1 cellular context compared by ENCODE assay signal in the genomic region with DNA sequence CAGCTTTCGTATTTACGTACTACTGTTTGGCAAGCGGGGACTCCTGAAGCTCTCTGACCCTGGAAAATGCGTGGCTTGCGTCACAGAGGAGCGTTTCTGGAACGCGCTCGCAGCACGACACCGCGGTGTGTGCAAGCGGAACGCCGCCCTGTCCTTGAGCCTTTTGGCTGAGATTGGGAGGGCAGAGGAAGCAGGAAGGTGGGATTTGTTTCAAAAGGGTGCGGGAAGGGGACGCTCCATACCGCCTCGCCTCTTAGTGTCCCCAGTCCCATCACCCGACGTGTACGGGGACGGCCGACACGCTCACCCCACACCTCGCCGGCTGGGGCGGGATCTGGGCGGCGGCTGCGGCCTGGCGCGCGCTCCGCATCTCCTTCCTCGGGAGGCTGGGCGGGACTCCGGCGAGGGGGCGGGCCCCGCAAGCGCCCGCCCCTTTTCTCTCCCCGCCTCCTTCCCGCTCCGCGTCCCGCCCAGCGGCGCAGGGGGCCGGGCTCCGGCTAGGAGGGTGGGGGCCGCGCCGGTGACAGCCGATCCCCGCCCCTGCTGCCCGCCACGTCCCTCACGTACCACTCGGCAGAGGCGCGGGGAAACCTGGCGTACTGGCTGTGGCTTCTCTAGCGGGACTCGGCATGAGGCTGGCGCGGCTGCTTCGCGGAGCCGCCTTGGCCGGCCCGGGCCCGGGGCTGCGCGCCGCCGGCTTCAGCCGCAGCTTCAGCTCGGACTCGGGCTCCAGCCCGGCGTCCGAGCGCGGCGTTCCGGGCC.
TF ChIP-seq lines count a peak whose summit lies in the region.

A gene (plus strand): TSS at position 569 of the 762 bp plus-strand sequence. CDS start 61 bp downstream, at position 630.

TF ChIP-seq in K562, 482 proteins besides CTCF, POLR2A, EP300 and RAD21 (continued from another document and continues in another):
- TF ChIP-seq, protein P1, sequence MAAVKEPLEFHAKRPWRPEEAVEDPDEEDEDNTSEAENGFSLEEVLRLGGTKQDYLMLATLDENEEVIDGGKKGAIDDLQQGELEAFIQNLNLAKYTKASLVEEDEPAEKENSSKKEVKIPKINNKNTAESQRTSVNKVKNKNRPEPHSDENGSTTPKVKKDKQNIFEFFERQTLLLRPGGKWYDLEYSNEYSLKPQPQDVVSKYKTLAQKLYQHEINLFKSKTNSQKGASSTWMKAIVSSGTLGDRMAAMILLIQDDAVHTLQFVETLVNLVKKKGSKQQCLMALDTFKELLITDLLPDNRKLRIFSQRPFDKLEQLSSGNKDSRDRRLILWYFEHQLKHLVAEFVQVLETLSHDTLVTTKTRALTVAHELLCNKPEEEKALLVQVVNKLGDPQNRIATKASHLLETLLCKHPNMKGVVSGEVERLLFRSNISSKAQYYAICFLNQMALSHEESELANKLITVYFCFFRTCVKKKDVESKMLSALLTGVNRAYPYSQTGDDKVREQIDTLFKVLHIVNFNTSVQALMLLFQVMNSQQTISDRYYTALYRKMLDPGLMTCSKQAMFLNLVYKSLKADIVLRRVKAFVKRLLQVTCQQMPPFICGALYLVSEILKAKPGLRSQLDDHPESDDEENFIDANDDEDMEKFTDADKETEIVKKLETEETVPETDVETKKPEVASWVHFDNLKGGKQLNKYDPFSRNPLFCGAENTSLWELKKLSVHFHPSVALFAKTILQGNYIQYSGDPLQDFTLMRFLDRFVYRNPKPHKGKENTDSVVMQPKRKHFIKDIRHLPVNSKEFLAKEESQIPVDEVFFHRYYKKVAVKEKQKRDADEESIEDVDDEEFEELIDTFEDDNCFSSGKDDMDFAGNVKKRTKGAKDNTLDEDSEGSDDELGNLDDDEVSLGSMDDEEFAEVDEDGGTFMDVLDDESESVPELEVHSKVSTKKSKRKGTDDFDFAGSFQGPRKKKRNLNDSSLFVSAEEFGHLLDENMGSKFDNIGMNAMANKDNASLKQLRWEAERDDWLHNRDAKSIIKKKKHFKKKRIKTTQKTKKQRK (IDR thresholded peaks at IDR 0.05; ENCODE audit: borderline replicate concordance, low read depth, low read length), result no peak
- TF ChIP-seq ARID2 (IDR thresholded peaks at IDR 0.05) (no peak), TEAD1 (CRISPR knock-in tag; IDR thresholded peaks at IDR 0.05) (peak; percentile 33 to 62; a peak in 2 of 4 replicates), EP400 (IDR thresholded peaks at IDR 0.05) (peak; percentile 83; the same call in 1 of the 2 replicates), MCM7 (IDR thresholded peaks at IDR 0.05) (no peak), GATA2 (CRISPR knock-in tag; IDR thresholded peaks at IDR 0.05) (no peak), FOXJ2 (tag; IDR thresholded peaks at IDR 0.05) (no peak), POLR2B (IDR thresholded peaks at IDR 0.05; ENCODE audit: low read depth, partially characterized antibody) (peak; percentile 95), NFYB (IDR thresholded peaks at IDR 0.05; ENCODE audit: extremely low read depth, insufficient read length) (no peak), HMG20A (CRISPR knock-in tag; conservative IDR thresholded peaks at IDR 0.05) (no peak), HNRNPL (IDR thresholded peaks at IDR 0.05; ENCODE audit: low read depth, low read length) (no peak), HDAC6 (IDR thresholded peaks at IDR 0.05; ENCODE audit: low read depth, low read length) (no peak), GABPB2 (CRISPR knock-in tag; conservative IDR thresholded peaks at IDR 0.05) (no peak), NONO (IDR thresholded peaks at IDR 0.05; ENCODE audit: low read depth in 2 of 2, low read length in 1 of 2) (peak; percentile 78 to 80), U2AF2 (optimal IDR thresholded peaks at IDR 0.05; ENCODE audit: low read depth, low read length) (no peak), RFX7 (CRISPR knock-in tag; IDR thresholded peaks at IDR 0.05) (no peak), C11orf30 (IDR thresholded peaks at IDR 0.05; ENCODE audit: low read depth) (no peak), ZBTB8A (IDR thresholded peaks at IDR 0.05; ENCODE audit: partially characterized antibody) (no peak), OTX1 (CRISPR knock-in tag; IDR thresholded peaks at IDR 0.05) (peak; percentile 58; the same call in 1 of the 2 replicates), MCM2 (IDR thresholded peaks at IDR 0.05; ENCODE audit: low read depth) (no peak), MECOM (CRISPR knock-in tag; IDR thresholded peaks at IDR 0.05) (no peak), ZFPM2 (CRISPR knock-in tag; IDR thresholded peaks at IDR 0.05) (no peak)
- TF ChIP-seq, protein P2, sequence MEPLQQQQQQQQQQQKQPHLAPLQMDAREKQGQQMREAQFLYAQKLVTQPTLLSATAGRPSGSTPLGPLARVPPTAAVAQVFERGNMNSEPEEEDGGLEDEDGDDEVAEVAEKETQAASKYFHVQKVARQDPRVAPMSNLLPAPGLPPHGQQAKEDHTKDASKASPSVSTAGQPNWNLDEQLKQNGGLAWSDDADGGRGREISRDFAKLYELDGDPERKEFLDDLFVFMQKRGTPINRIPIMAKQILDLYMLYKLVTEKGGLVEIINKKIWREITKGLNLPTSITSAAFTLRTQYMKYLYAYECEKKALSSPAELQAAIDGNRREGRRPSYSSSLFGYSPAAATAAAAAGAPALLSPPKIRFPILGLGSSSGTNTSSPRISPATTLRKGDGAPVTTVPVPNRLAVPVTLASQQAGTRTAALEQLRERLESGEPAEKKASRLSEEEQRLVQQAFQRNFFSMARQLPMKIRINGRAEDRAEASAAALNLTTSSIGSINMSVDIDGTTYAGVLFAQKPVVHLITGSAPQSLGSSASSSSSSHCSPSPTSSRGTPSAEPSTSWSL (CRISPR knock-in tag; IDR thresholded peaks at IDR 0.05; ENCODE audit: borderline replicate concordance), result no peak; the same call in 1 of the 2 replicates
- TF ChIP-seq, protein P3, sequence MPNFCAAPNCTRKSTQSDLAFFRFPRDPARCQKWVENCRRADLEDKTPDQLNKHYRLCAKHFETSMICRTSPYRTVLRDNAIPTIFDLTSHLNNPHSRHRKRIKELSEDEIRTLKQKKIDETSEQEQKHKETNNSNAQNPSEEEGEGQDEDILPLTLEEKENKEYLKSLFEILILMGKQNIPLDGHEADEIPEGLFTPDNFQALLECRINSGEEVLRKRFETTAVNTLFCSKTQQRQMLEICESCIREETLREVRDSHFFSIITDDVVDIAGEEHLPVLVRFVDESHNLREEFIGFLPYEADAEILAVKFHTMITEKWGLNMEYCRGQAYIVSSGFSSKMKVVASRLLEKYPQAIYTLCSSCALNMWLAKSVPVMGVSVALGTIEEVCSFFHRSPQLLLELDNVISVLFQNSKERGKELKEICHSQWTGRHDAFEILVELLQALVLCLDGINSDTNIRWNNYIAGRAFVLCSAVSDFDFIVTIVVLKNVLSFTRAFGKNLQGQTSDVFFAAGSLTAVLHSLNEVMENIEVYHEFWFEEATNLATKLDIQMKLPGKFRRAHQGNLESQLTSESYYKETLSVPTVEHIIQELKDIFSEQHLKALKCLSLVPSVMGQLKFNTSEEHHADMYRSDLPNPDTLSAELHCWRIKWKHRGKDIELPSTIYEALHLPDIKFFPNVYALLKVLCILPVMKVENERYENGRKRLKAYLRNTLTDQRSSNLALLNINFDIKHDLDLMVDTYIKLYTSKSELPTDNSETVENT (CRISPR knock-in tag; IDR thresholded peaks at IDR 0.05), result peak; percentile 30; the same call in 1 of the 2 replicates
- TF ChIP-seq, protein P4, sequence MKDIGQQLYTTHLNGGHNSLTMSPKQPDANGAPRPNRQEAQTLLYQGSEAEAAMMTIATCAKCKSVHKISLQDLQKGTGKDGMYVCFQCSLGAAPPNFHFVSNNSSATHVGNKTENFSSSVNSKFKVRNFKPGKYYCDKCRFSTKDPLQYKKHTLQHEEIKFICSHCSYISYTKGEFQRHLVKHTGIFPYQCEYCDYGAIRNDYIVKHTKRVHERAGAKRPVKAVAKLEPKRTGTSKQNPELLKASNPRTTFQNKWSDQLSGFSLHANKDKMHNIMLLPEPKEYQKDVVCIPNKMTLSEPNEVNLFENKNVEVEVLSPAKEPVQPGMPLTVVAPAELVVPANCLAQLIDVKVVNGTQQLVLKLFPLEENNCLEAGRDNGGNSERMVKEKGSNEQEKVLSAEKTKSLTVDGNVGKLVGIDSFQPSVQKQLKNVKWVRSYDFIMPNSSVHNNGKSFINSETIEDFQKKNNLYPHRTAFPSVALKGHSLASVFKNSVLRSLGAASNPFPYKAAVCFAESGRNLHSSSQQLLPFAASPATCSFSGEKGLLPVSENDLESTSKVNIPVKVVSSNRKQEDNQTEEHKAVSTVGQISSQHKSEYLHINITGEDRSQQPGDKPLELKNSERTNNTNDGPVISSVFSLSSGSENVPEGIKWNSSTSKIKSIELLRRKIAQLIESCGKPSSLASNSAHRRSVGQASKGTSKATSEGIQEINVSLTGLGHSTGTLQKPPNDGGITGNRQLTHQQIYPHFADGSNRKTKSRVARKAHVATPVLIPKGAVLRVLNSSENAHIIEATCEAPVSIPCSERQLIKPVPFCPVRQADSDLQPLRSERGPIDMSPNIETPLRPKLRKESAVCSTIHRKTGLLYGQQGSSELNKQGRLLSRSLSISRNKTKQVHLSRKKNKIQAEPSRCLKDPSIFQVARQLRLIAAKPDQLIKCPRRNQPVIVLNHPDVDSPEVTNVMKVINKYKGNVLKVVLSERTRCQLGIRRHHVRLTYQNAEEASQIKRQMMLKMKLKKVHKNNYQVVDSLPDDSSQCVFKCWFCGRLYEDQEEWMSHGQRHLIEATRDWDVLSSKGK (CRISPR knock-in tag; IDR thresholded peaks at IDR 0.05), result no peak
- TF ChIP-seq, protein P5, sequence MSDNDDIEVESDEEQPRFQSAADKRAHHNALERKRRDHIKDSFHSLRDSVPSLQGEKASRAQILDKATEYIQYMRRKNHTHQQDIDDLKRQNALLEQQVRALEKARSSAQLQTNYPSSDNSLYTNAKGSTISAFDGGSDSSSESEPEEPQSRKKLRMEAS (CRISPR knock-in tag; IDR thresholded peaks at IDR 0.05), result peak; percentile 78
- TF ChIP-seq, protein P6, sequence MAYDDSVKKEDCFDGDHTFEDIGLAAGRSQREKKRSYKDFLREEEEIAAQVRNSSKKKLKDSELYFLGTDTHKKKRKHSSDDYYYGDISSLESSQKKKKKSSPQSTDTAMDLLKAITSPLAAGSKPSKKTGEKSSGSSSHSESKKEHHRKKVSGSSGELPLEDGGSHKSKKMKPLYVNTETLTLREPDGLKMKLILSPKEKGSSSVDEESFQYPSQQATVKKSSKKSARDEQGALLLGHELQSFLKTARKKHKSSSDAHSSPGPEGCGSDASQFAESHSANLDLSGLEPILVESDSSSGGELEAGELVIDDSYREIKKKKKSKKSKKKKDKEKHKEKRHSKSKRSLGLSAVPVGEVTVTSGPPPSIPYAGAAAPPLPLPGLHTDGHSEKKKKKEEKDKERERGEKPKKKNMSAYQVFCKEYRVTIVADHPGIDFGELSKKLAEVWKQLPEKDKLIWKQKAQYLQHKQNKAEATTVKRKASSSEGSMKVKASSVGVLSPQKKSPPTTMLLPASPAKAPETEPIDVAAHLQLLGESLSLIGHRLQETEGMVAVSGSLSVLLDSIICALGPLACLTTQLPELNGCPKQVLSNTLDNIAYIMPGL (CRISPR knock-in tag; IDR thresholded peaks at IDR 0.05), result no peak
- TF ChIP-seq, protein P7, sequence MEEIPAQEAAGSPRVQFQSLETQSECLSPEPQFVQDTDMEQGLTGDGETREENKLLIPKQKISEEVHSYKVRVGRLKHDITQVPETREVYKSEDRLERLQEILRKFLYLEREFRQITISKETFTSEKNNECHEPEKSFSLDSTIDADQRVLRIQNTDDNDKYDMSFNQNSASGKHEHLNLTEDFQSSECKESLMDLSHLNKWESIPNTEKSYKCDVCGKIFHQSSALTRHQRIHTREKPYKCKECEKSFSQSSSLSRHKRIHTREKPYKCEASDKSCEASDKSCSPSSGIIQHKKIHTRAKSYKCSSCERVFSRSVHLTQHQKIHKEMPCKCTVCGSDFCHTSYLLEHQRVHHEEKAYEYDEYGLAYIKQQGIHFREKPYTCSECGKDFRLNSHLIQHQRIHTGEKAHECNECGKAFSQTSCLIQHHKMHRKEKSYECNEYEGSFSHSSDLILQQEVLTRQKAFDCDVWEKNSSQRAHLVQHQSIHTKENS (CRISPR knock-in tag; IDR thresholded peaks at IDR 0.05), result no peak
- TF ChIP-seq, protein P8, sequence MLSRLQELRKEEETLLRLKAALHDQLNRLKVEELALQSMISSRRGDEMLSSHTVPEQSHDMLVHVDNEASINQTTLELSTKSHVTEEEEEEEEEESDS (CRISPR knock-in tag; IDR thresholded peaks at IDR 0.05), result no peak
- TF ChIP-seq, protein P9, sequence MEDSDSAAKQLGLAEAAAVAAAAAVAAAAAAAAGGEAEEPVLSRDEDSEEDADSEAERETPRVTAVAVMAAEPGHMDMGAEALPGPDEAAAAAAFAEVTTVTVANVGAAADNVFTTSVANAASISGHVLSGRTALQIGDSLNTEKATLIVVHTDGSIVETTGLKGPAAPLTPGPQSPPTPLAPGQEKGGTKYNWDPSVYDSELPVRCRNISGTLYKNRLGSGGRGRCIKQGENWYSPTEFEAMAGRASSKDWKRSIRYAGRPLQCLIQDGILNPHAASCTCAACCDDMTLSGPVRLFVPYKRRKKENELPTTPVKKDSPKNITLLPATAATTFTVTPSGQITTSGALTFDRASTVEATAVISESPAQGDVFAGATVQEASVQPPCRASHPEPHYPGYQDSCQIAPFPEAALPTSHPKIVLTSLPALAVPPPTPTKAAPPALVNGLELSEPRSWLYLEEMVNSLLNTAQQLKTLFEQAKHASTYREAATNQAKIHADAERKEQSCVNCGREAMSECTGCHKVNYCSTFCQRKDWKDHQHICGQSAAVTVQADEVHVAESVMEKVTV (CRISPR knock-in tag; IDR thresholded peaks at IDR 0.05), result no peak
- TF ChIP-seq, protein P10, sequence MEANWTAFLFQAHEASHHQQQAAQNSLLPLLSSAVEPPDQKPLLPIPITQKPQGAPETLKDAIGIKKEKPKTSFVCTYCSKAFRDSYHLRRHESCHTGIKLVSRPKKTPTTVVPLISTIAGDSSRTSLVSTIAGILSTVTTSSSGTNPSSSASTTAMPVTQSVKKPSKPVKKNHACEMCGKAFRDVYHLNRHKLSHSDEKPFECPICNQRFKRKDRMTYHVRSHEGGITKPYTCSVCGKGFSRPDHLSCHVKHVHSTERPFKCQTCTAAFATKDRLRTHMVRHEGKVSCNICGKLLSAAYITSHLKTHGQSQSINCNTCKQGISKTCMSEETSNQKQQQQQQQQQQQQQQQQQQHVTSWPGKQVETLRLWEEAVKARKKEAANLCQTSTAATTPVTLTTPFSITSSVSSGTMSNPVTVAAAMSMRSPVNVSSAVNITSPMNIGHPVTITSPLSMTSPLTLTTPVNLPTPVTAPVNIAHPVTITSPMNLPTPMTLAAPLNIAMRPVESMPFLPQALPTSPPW (CRISPR knock-in tag; IDR thresholded peaks at IDR 0.05), result peak; percentile 87
- TF ChIP-seq, protein P11, sequence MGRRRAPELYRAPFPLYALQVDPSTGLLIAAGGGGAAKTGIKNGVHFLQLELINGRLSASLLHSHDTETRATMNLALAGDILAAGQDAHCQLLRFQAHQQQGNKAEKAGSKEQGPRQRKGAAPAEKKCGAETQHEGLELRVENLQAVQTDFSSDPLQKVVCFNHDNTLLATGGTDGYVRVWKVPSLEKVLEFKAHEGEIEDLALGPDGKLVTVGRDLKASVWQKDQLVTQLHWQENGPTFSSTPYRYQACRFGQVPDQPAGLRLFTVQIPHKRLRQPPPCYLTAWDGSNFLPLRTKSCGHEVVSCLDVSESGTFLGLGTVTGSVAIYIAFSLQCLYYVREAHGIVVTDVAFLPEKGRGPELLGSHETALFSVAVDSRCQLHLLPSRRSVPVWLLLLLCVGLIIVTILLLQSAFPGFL (CRISPR knock-in tag; IDR thresholded peaks at IDR 0.05), result no peak
- TF ChIP-seq, protein P12, sequence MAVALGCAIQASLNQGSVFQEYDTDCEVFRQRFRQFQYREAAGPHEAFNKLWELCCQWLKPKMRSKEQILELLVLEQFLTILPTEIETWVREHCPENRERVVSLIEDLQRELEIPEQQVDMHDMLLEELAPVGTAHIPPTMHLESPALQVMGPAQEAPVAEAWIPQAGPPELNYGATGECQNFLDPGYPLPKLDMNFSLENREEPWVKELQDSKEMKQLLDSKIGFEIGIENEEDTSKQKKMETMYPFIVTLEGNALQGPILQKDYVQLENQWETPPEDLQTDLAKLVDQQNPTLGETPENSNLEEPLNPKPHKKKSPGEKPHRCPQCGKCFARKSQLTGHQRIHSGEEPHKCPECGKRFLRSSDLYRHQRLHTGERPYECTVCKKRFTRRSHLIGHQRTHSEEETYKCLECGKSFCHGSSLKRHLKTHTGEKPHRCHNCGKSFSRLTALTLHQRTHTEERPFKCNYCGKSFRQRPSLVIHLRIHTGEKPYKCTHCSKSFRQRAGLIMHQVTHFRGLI (CRISPR knock-in tag; IDR thresholded peaks at IDR 0.05), result no peak
